Comparison of ENCODE assay signal across 9 cellular contexts in genomic region chr1:218330043-218330623, GRCh38. TPM values are rescaled to one million over a fixed set of nuclear protein-coding genes. Genes with fewer than 3 reads are reported as not detected.
DNase-seq lines count a peak whose midpoint lies in the region; ATAC-seq, FAIRE-seq and TF ChIP-seq lines count a peak whose summit lies in the region.
"Had no signal": no experiment of that assay in that cellular context is flagged by ENCODE, and none has a peak within 500 bp of the region (broad histone marks: within the 10 kb centered on the region; RNA-seq: fewer than 3 reads in every experiment).

No MANE protein-coding gene starts in this region.

- DNase-seq in EL (peak; percentile 57), NCI-H1417 (lab: John Stamatoyannopoulos, UW) (peak; percentile 4 to 81 (median 14)), amniotic epithelial cell (ENCODE audit: low read depth) (peak; percentile 39), uterus (no peak), NCI-H128 (lab: John Stamatoyannopoulos, UW; ENCODE audit: unreplicated experiment) (no peak)

- TF ChIP-seq CTCF in uterus (IDR thresholded peaks at IDR 0.05) = peak; percentile 48 to 76 (median 66)

- no peaks in the 10 kb centered on the region for H3K36me3 ChIP-seq in uterus

- no peaks in the 10 kb centered on the region for H3K4me1 ChIP-seq in uterus

- H3K27ac ChIP-seq in uterus = no peak overlapping the region

- ATAC-seq in GM21737 (IDR thresholded peaks at IDR 0.05; ENCODE audit: unreplicated experiment) (peak; percentile 64), HG02610 (IDR thresholded peaks at IDR 0.05; ENCODE audit: unreplicated experiment) (no peak)

- intact Hi-C loops in uterus (cut with DNase I; ENCODE audit: low total_unique reads) = no loop called here

- FAIRE-seq in islet of Langerhans (lab: Jason Lieb, UNC) = peak; percentile 99

- H3K4me3 ChIP-seq in uterus = no peak overlapping the region

- H3K9me3 ChIP-seq in uterus = no peaks in the 10 kb centered on the region

- TF ChIP-seq POLR2A in uterus (IDR thresholded peaks at IDR 0.05) = no peak

- H3K27me3 ChIP-seq in uterus = no peaks in the 10 kb centered on the region

RNA-seq across cellular contexts. Expression of gene TGFB2, which starts 15.0 kb away (rescaled TPM):
- total RNA-seq in uterus = 10 to 100 TPM in 3 of 4 donors, 1 to 10 TPM in 1; 4.9 to 43.2 (median 12.0) TPM
- total RNA-seq: T-helper 2 cell treated with Interferon-gamma antibody and Interleukin-4, amounts not matched to agents 100 ng/mL and 5 ng/mL, for 36 hours had no signal

RNA-seq across cellular contexts. Expression of gene RRP15, which starts 45.0 kb away (rescaled TPM):
- total RNA-seq in uterus = 10 to 100 TPM in 3 of 4 donors, 1 to 10 TPM in 1; 2.6 to 21.8 (median 12.9) TPM

Comparison
In these comparisons a context has a peak if more than half of its experiments do, and no peak if none do; other contexts are left out.
1. DNase-seq: peak in EL (single experiment), NCI-H1417 (3 of 3) and amniotic epithelial cell (single experiment); none in uterus (0 of 2) and NCI-H128 (single experiment).